ENCODE assay signal across 8 cellular contexts in the genomic region with DNA sequence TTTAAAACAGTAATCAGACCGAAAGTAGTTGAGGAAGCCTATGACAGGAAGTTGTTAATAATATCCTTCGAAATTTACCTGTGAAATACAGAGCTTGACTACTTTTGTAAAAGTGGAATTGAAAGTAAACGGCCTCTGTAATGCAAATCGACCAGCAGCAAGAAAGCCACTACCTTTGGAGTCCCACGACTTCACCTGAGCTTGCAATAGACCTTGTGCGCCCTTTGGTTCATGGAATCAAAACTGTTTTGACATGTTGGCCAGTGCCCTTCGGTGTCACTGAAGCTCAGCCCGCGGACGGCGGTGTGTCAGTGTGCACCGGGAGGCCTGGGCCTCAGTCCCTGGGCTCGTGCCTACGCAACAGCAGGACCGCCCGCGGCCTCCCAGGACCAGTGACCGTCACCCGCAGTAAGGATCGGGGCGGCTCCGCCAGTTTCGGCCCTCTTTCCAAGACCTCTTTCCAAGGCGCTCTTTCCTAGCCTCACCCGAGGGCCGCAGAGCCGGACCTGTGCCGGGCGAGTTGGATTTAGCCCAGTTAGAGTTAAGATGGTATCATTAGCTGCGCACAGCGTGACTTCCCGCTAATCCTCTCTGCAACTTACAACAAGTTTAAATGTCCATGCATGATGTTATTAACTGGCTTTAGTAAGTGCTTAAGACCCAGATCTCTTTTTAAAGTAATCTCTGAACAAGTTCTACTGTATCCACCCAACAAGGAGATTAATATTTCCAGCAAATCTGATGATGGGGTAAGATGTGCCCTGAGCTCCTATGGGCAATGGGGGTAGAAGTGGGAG.
DNase-seq lines count a peak whose midpoint lies in the region; ATAC-seq and TF ChIP-seq lines count a peak whose summit lies in the region.

No MANE protein-coding gene starts in this region.

- H3K9me3 Mint-ChIP-seq in activated CD8-positive, alpha-beta T cell treated with anti-CD3 and anti-CD28 coated beads, Interleukin-2, amount 10 ng/mL, durations not matched to agents 7 days and 5 days (ENCODE audit: insufficient read depth): peaks cover 4% of the 10 kb centered on the region
- H3K9me3 Mint-ChIP-seq in nephron: no peaks in the 10 kb centered on the region

- no peak for DNase-seq in activated CD8-positive, alpha-beta T cell treated with anti-CD3 and anti-CD28 coated beads, Interleukin-2, amount 10 ng/mL, durations not matched to agents 7 days and 5 days
- DNase-seq in hippocampal formation (lab: John Stamatoyannopoulos, UW) (no peak), NCI-H2107 (lab: John Stamatoyannopoulos, UW) (no peak), HuH-7 (ENCODE audit: low spot score) (no peak), dermis blood vessel endothelial cell (no peak)

- CTCF ChIA-PET in activated CD8-positive, alpha-beta T cell treated with anti-CD3 and anti-CD28 coated beads, Interleukin-2, amount 10 ng/mL, durations not matched to agents 7 days and 5 days (lab: Charles Lee): interaction anchor here (1.0 to 4.3 kb wide), 8 partner anchors 10 to 879 kb away, joined by 3 to 27 read pairs (median 4); no protein-coding TSS in a partner anchor

- TF ChIP-seq CTCF in nephron (IDR thresholded peaks at IDR 0.05; ENCODE audit: unreplicated experiment in 3 of 3): no peak

- H3K27ac Mint-ChIP-seq in activated CD8-positive, alpha-beta T cell treated with anti-CD3 and anti-CD28 coated beads, Interleukin-2, amount 10 ng/mL, durations not matched to agents 7 days and 5 days: no peak overlapping the region
- H3K27ac Mint-ChIP-seq in nephron: peak overlapping the region in 1 of 3 experiments; percentile 62

- H3K27me3 Mint-ChIP-seq in activated CD8-positive, alpha-beta T cell treated with anti-CD3 and anti-CD28 coated beads, Interleukin-2, amount 10 ng/mL, durations not matched to agents 7 days and 5 days (ENCODE audit: low read depth): peaks cover 51% of the 10 kb centered on the region
- H3K27me3 Mint-ChIP-seq in nephron (ENCODE audit: low read depth): peaks cover 84% of the 10 kb centered on the region

- H3K4me1 Mint-ChIP-seq in activated CD8-positive, alpha-beta T cell treated with anti-CD3 and anti-CD28 coated beads, Interleukin-2, amount 10 ng/mL, durations not matched to agents 7 days and 5 days (ENCODE audit: low read depth): peaks cover 16% of the 10 kb centered on the region
- peaks cover 10% of the 10 kb centered on the region for H3K4me1 Mint-ChIP-seq in nephron

- POLR2A ChIA-PET in activated CD8-positive, alpha-beta T cell treated with anti-CD3 and anti-CD28 coated beads, Interleukin-2, amount 10 ng/mL, durations not matched to agents 7 days and 5 days (lab: Charles Lee): no interaction called here

- peaks cover 3% of the 10 kb centered on the region for H3K36me3 Mint-ChIP-seq in activated CD8-positive, alpha-beta T cell treated with anti-CD3 and anti-CD28 coated beads, Interleukin-2, amount 10 ng/mL, durations not matched to agents 7 days and 5 days (ENCODE audit: low read depth)
- H3K36me3 Mint-ChIP-seq in nephron (ENCODE audit: low read depth): no peaks in the 10 kb centered on the region

- ATAC-seq in GM18907 (IDR thresholded peaks at IDR 0.05; ENCODE audit: unreplicated experiment) (peak; percentile 48), HG02840 (IDR thresholded peaks at IDR 0.05; ENCODE audit: low FRiP score, unreplicated experiment) (peak; percentile 38)
- ATAC-seq in activated CD8-positive, alpha-beta T cell treated with anti-CD3 and anti-CD28 coated beads, Interleukin-2, amount 10 ng/mL, durations not matched to agents 7 days and 5 days: no peak

- H3K4me3 Mint-ChIP-seq in activated CD8-positive, alpha-beta T cell treated with anti-CD3 and anti-CD28 coated beads, Interleukin-2, amount 10 ng/mL, durations not matched to agents 7 days and 5 days: peak overlapping the region; percentile 34
- peak overlapping the region; percentile 69 to 74 (median 69) for H3K4me3 Mint-ChIP-seq in nephron
